ENCODE assay signal across 8 cellular contexts in the genomic region with DNA sequence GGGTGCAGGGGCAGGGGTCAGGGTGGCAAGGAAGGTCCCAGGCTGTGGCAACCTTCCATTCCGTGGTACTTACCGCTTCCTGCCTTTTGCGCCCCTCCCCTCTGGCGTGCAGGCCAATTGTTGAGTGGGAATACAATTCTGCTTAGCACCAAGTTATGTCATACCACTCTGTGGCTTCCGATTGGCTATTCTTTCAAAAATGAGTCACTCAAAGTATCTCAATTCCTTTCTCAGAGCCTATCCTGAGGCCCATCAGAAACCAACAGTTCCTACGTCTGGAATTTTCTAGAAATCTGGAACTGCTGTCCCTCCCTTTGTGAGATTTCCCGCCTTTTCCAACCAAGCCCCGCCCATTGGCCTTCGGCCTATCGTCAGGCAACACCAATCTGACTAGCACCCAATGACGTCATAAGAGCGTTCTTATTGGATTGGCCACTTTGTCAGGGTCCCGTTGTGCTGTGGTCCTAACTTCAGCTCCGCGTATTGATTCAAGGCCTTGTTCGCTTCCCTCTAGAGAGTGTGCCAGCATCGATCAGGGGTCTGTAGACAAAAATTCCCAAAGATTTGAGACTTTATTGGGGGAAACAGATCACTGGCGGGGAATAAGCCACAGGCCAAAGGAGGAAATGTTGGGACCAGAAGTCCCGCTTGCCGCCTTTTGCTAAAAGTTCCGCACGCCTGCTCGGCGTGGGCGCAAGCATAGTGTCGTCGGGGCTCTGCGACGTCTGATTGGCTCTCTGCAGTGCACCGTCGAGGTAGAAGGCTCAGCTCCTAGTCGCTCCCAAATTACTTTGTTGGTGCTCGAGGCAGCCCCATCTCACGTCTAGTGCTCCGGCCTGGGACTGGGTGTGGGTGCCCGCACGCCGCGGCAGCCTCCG. TPM values are rescaled to one million over a fixed set of nuclear protein-coding genes. Genes with fewer than 3 reads are reported as not detected.
DNase-seq lines count a peak whose midpoint lies in the region; ATAC-seq and TF ChIP-seq lines count a peak whose summit lies in the region.

No MANE protein-coding gene starts in this region.

- peak; percentile 99 for DNase-seq in DMS 273 (lab: John Stamatoyannopoulos, UW; ENCODE audit: unreplicated experiment)
- DNase-seq in SKM-1 (lab: John Stamatoyannopoulos, UW; ENCODE audit: unreplicated experiment) = peak; percentile 83
- peak; percentile 77 to 80 for DNase-seq in activated naive CD4-positive, alpha-beta T cell treated with anti-CD3 and anti-CD28 coated beads, Interleukin-2, amount 50 U/mL, for 72 hours (ENCODE audit: low spot score in 2 of 2)
- peak; percentile 64 to 89 (median 79) for DNase-seq in head of caudate nucleus
- peak; percentile 75 for DNase-seq in pulmonary artery endothelial cell (ENCODE audit: low read depth, low spot score)
- peak; percentile 93 for DNase-seq in aorta

- peak overlapping the region; percentile 86 to 88 for H3K27ac Mint-ChIP-seq in activated naive CD4-positive, alpha-beta T cell treated with anti-CD3 and anti-CD28 coated beads, Interleukin-2, amount 50 U/mL, for 72 hours

- no peaks in the 10 kb centered on the region for H3K4me1 ChIP-seq in aorta (ENCODE audit: control insufficient read depth in 1 of 2, insufficient read depth in 2 of 2, low read length in 2 of 2)

- H3K9me3 ChIP-seq in aorta (ENCODE audit: control insufficient read depth, low read length) = no peaks in the 10 kb centered on the region

- no peak overlapping the region for H3K4me3 ChIP-seq in aorta (ENCODE audit: low read length in 2 of 2)

- ATAC-seq in GM21528 (IDR thresholded peaks at IDR 0.05; ENCODE audit: low FRiP score, unreplicated experiment) = peak; percentile 74
- ATAC-seq in activated naive CD4-positive, alpha-beta T cell treated with anti-CD3 and anti-CD28 coated beads, Interleukin-2, amount 50 U/mL, for 72 hours = peak; percentile 95 to 96
- peak; percentile 89 for ATAC-seq in aorta (ENCODE audit: low FRiP score)

- no peak overlapping the region for H3K27ac ChIP-seq in aorta (ENCODE audit: low read depth in 1 of 2, low read length in 2 of 2)

- 66 to 68% methylated on average over 40 of the region's 40 CpGs for WGBS in aorta, 2 donors

- no peaks in the 10 kb centered on the region for H3K27me3 ChIP-seq in aorta (ENCODE audit: control insufficient read depth in 1 of 2, insufficient read depth in 2 of 2, low read length in 1 of 2)

- H3K36me3 Mint-ChIP-seq in activated naive CD4-positive, alpha-beta T cell treated with anti-CD3 and anti-CD28 coated beads, Interleukin-2, amount 50 U/mL, for 72 hours = no peaks in the 10 kb centered on the region

- H3K9me3 Mint-ChIP-seq in activated naive CD4-positive, alpha-beta T cell treated with anti-CD3 and anti-CD28 coated beads, Interleukin-2, amount 50 U/mL, for 72 hours = no peaks in the 10 kb centered on the region

- TF ChIP-seq RAD21 in Ishikawa (IDR thresholded peaks at IDR 0.05; ENCODE audit: low read depth) = no peak

- TF ChIP-seq EP300 in Ishikawa (IDR thresholded peaks at IDR 0.05; ENCODE audit: borderline replicate concordance) = no peak

- no peaks in the 10 kb centered on the region for H3K36me3 ChIP-seq in aorta (ENCODE audit: control insufficient read depth in 1 of 2, insufficient read depth in 2 of 2, low read length in 1 of 2)

- intact Hi-C loops in head of caudate nucleus (cut with DNase I) = no loop called here
- intact Hi-C loops in aorta (cut with DNase I) = no loop called here

TF ChIP-seq in Ishikawa, 13 proteins besides CTCF, POLR2A, EP300 and RAD21:
- TF ChIP-seq, protein P1, sequence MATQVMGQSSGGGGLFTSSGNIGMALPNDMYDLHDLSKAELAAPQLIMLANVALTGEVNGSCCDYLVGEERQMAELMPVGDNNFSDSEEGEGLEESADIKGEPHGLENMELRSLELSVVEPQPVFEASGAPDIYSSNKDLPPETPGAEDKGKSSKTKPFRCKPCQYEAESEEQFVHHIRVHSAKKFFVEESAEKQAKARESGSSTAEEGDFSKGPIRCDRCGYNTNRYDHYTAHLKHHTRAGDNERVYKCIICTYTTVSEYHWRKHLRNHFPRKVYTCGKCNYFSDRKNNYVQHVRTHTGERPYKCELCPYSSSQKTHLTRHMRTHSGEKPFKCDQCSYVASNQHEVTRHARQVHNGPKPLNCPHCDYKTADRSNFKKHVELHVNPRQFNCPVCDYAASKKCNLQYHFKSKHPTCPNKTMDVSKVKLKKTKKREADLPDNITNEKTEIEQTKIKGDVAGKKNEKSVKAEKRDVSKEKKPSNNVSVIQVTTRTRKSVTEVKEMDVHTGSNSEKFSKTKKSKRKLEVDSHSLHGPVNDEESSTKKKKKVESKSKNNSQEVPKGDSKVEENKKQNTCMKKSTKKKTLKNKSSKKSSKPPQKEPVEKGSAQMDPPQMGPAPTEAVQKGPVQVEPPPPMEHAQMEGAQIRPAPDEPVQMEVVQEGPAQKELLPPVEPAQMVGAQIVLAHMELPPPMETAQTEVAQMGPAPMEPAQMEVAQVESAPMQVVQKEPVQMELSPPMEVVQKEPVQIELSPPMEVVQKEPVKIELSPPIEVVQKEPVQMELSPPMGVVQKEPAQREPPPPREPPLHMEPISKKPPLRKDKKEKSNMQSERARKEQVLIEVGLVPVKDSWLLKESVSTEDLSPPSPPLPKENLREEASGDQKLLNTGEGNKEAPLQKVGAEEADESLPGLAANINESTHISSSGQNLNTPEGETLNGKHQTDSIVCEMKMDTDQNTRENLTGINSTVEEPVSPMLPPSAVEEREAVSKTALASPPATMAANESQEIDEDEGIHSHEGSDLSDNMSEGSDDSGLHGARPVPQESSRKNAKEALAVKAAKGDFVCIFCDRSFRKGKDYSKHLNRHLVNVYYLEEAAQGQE (IDR thresholded peaks at IDR 0.05; ENCODE audit: low read depth) = no peak
- TF ChIP-seq NFIC (IDR thresholded peaks at IDR 0.05) (no peak), TAF1 (IDR thresholded peaks at IDR 0.05; ENCODE audit: low read depth) (no peak), EGR1 (IDR thresholded peaks at IDR 0.05) (no peak), CREB1 (IDR thresholded peaks at IDR 0.05; ENCODE audit: low read depth) (peak; percentile 88), TEAD4 (IDR thresholded peaks at IDR 0.05) (no peak), ZBTB7A (IDR thresholded peaks at IDR 0.05; ENCODE audit: low read depth) (no peak), CEBPB (IDR thresholded peaks at IDR 0.05) (no peak), YY1 (IDR thresholded peaks at IDR 0.05; ENCODE audit: low read depth) (no peak), FOXM1 (IDR thresholded peaks at IDR 0.05; ENCODE audit: borderline replicate concordance, low read depth) (no peak)
- TF ChIP-seq, protein P2, sequence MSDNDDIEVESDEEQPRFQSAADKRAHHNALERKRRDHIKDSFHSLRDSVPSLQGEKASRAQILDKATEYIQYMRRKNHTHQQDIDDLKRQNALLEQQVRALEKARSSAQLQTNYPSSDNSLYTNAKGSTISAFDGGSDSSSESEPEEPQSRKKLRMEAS (IDR thresholded peaks at IDR 0.05) = peak; percentile 96
- TF ChIP-seq, protein P3, sequence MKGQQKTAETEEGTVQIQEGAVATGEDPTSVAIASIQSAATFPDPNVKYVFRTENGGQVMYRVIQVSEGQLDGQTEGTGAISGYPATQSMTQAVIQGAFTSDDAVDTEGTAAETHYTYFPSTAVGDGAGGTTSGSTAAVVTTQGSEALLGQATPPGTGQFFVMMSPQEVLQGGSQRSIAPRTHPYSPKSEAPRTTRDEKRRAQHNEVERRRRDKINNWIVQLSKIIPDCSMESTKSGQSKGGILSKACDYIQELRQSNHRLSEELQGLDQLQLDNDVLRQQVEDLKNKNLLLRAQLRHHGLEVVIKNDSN (IDR thresholded peaks at IDR 0.05) = no peak

RNA-seq across cellular contexts. Expression of a gene that starts 11.7 kb away (rescaled TPM):
- total RNA-seq in activated naive CD4-positive, alpha-beta T cell treated with anti-CD3 and anti-CD28 coated beads, Interleukin-2, amount 50 U/mL, for 72 hours = 1 to 10 TPM; 1.6 to 2.5 TPM
- total RNA-seq in pulmonary artery endothelial cell = 0.07 TPM in 1 of 2 replicates, not detected in the other
- under 1 TPM; 0.52 to 0.96 TPM for total RNA-seq in aorta
- polyA plus RNA-seq in aorta = 1 to 10 TPM in 1 of 2 donors, not detected in 1; 2.0 TPM

RNA-seq across cellular contexts. Expression of a gene that starts 15.1 kb away (rescaled TPM):
- 10 to 100 TPM in 1 of 2 donors, 1 to 10 TPM in 1; 7.9 to 10.9 TPM for total RNA-seq in activated naive CD4-positive, alpha-beta T cell treated with anti-CD3 and anti-CD28 coated beads, Interleukin-2, amount 50 U/mL, for 72 hours
- total RNA-seq in pulmonary artery endothelial cell (2.3 and 3.2 TPM in 2 replicates), aorta (10 to 100 TPM in 1 of 2 donors, 1 to 10 TPM in 1; 6.4 to 12.0 TPM)
- polyA plus RNA-seq in aorta = 10 to 100 TPM; 13.9 to 59.5 TPM

RNA-seq across cellular contexts. Expression of a gene that starts 23.9 kb away (rescaled TPM):
- 10 to 100 TPM; 10.5 to 16.9 TPM for total RNA-seq in activated naive CD4-positive, alpha-beta T cell treated with anti-CD3 and anti-CD28 coated beads, Interleukin-2, amount 50 U/mL, for 72 hours
- 0.85 and 2.2 TPM in 2 replicates for total RNA-seq in pulmonary artery endothelial cell
- 10 to 100 TPM in 1 of 2 donors, 1 to 10 TPM in 1; 1.5 to 10.7 TPM for total RNA-seq in aorta
- polyA plus RNA-seq in aorta = 1 to 10 TPM; 5.3 to 6.8 TPM

RNA-seq across cellular contexts. Expression of a gene that starts 34.7 kb away (rescaled TPM):
- total RNA-seq in activated naive CD4-positive, alpha-beta T cell treated with anti-CD3 and anti-CD28 coated beads, Interleukin-2, amount 50 U/mL, for 72 hours = not detected
- total RNA-seq in pulmonary artery endothelial cell (not detected in 2 replicates), aorta (not detected)
- 1 to 10 TPM in 1 of 2 donors, not detected in 1; 2.8 TPM for polyA plus RNA-seq in aorta

RNA-seq across cellular contexts. Expression of a gene that starts 41.8 kb away (rescaled TPM):
- total RNA-seq in activated naive CD4-positive, alpha-beta T cell treated with anti-CD3 and anti-CD28 coated beads, Interleukin-2, amount 50 U/mL, for 72 hours = 10 to 100 TPM; 25.7 to 40.4 TPM
- total RNA-seq in pulmonary artery endothelial cell (6.7 and 9.2 TPM in 2 replicates), aorta (10 to 100 TPM; 14.6 to 17.9 TPM)
- 10 to 100 TPM; 21.5 to 25.4 TPM for polyA plus RNA-seq in aorta
